Comparison of ENCODE assay signal across 8 cellular contexts in the genomic region with DNA sequence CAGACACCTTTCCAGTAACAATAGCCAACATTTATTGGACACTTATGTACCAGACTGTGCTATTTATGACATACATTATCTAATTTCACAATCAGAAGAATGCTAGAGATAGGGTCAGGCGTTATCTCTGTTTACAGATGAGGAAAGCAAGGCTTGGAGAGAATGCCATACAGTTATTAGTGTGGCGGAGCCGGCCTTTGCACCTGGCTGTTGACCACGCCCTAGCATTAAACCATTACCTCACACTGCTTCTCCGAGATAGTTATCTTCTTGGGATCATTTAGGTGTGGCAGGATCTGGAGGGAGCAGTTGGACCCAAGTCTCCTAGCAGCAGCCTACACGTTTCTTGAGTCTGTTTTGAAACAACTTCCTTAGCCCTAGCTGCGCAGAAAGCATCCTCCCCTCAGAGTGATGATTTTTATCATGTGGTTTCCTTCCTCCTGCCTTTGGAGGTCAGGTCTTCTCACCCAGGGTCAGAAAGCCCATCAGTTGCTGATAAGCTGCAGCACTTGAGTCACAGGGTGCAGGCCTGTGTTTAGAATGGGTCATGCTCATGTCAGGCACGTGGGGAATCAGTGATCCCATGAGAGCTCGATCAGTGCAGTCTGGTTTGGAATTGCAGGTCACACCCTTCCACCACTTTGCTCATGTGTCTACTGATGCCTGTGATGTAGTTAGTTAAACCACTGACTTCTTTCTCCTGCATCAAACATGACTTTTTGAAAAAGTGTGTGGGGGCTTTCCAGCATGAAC.
DNase-seq lines count a peak whose midpoint lies in the region; ATAC-seq and TF ChIP-seq lines count a peak whose summit lies in the region.

No MANE protein-coding gene starts in this region.

- no peaks in the 10 kb centered on the region for H3K27me3 Mint-ChIP-seq in Caco-2 (ENCODE audit: insufficient read depth, unreplicated experiment)

- POLR2A ChIA-PET in Caco-2 (lab: Charles Lee), result interaction anchor here (0.5 to 1.1 kb wide), 4 partner anchors 14 to 598 kb away, joined by 3 to 4 read pairs (median 4); no protein-coding TSS in a partner anchor

- H3K4me1 ChIP-seq in Caco-2, result peaks cover 95% of the 10 kb centered on the region
- peaks cover 48 to 100% (median 98%) of the 10 kb centered on the region in 12 donors for H3K4me1 ChIP-seq in heart left ventricle

- ATAC-seq in heart left ventricle, result peak; percentile 35 to 73 (median 48)

- no TSS peak for BruUV-seq in Caco-2 (replicated peaks; lab: Mats Ljungman, UMichigan)

- intact Hi-C loops in Caco-2 (cut with micrococcal nuclease; ENCODE audit: unreplicated experiment), result loop anchor here (1.0 to 10.0 kb wide), 11 partner anchors 15 to 599 kb away; a partner anchor contains a TSS
- intact Hi-C loops in heart left ventricle (cut with DNase I), result loop anchor here in 1 of 10 donors (5.0 kb wide), 1 partner anchor 117 kb away; a partner anchor contains a TSS

- DNase-seq in Caco-2 (peak; percentile 93 to 96), HCEC 1CT (peak; percentile 35), NCI-H460 (ENCODE audit: extremely low read depth, low read depth) (peak; percentile 87), heart left ventricle (peak in 4 of 5 donors; percentile 48 to 70 (median 59)), RKO (ENCODE audit: low spot score) (no peak), D341Med (ENCODE audit: low spot score) (no peak)
- peak; percentile 75 for DNase-seq in activated CD8-positive, alpha-beta memory T cell treated with anti-CD3 and anti-CD28 coated beads, Interleukin-2, amount 50 U/mL, for 48 hours
- peak; percentile 52 to 59 for DNase-seq in stimulated activated CD8-positive, alpha-beta memory T cell treated with anti-CD3 and anti-CD28 coated beads, Interleukin-7, amount 100 ng/mL, for 4 hours (ENCODE audit: low read depth in 2 of 2)

- H3K4me3 ChIP-seq in Caco-2 (ENCODE audit: low read depth, low read length), result no peak overlapping the region
- H3K4me3 ChIP-seq in heart left ventricle, result peak overlapping the region in 1 of 12 donors; percentile 21

- H3K36me3 Mint-ChIP-seq in Caco-2 (ENCODE audit: insufficient read depth, unreplicated experiment), result peaks cover 88% of the 10 kb centered on the region

- H3K27ac ChIP-seq in heart left ventricle, result peak overlapping the region in 11 of 12 donors; percentile 57 to 91 (median 72)

- no peak for TF ChIP-seq POLR2A in heart left ventricle (IDR thresholded peaks at IDR 0.05)

- H3K36me3 ChIP-seq in Caco-2 (ENCODE audit: control insufficient read depth, insufficient read depth, low read length) (no peaks in the 10 kb centered on the region; the same call in 1 of the 2 replicates), heart left ventricle (peaks cover 0 to 7% (median 0%) of the 10 kb centered on the region in 9 donors)

- H3K27ac Mint-ChIP-seq in Caco-2 (ENCODE audit: unreplicated experiment), result peak overlapping the region; percentile 99

- CTCF ChIA-PET in Caco-2 (lab: Charles Lee), result interaction anchor here (1.0 kb wide), 1 partner anchor 117 kb away, joined by 3 read pairs; no protein-coding TSS in a partner anchor

- peaks cover 97% of the 10 kb centered on the region for H3K4me1 Mint-ChIP-seq in Caco-2 (ENCODE audit: low read depth, unreplicated experiment)

- TF ChIP-seq CTCF in Caco-2 (IDR thresholded peaks at IDR 0.05; ENCODE audit: insufficient read depth in 1 of 2, low read depth in 1 of 2, low read length in 1 of 2, severe bottlenecking in 1 of 2, unreplicated experiment in 1 of 2), result no peak
- no peak for TF ChIP-seq CTCF in heart left ventricle (IDR thresholded peaks at IDR 0.05)

- 35 to 44% (median 35%) methylated on average over 9 of the region's 9 CpGs for WGBS in heart left ventricle, 4 donors

- H3K9me3 ChIP-seq in Caco-2 (no peaks in the 10 kb centered on the region), heart left ventricle (no peaks in the 10 kb centered on the region)

- no peaks in the 10 kb centered on the region for H3K9me3 Mint-ChIP-seq in Caco-2 (ENCODE audit: unreplicated experiment)

- H3K27me3 ChIP-seq in Caco-2 (replicated peaks; ENCODE audit: control insufficient read depth, insufficient read depth, low read length), result no peaks in the 10 kb centered on the region
- no peaks in the 10 kb centered on the region for H3K27me3 ChIP-seq in heart left ventricle

- H3K4me3 Mint-ChIP-seq in Caco-2 (ENCODE audit: unreplicated experiment), result peak overlapping the region; percentile 67

Comparison
In these comparisons a context has a peak if more than half of its experiments do, and no peak if none do; other contexts are left out.
1. DNase-seq: peak in Caco-2 (2 of 2), HCEC 1CT (single experiment), NCI-H460 (single experiment), activated CD8-positive, alpha-beta memory T cell treated with anti-CD3 and anti-CD28 coated beads, Interleukin-2, amount 50 U/mL, for 48 hours (single experiment), heart left ventricle (4 of 5) and stimulated activated CD8-positive, alpha-beta memory T cell treated with anti-CD3 and anti-CD28 coated beads, Interleukin-7, amount 100 ng/mL, for 4 hours (2 of 2); none in RKO (single experiment) and D341Med (single experiment).